ENCODE assay signal across 9 cellular contexts in the genomic region with DNA sequence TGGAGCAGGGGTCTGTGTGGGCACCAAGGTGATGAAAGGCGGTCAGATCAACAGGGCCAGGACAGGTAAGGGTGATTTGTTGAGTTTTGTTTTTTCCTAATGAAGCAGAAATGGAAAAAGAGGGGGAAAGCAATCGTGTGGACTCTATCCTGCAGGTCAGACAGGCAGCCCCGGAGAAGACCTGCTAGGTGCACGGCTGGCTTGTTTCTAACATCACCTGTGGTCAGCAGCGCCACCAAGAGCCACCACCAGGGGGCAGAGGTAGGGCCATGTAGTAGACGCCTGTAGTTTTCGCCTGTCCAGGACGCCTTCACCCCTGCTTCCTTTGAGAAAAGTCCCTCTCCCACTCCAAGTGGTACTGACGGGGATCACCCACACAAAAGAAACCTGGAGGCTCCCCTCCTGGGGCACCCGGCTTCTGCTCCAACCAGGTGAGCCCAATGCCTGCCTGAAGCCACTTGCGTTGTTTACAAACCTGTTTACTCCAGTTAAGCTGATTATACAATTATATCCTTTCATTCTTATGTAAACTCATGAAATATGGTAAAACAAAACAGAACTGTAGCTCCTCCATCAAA. TPM values are rescaled to one million over a fixed set of nuclear protein-coding genes. Genes with fewer than 3 reads are reported as not detected.
A peak's percentile ranks its signal among the peaks of the same experiment; 100 is the strongest.
DNase-seq lines count a peak whose midpoint lies in the region; ATAC-seq and TF ChIP-seq lines count a peak whose summit lies in the region.
"Had no signal": no experiment of that assay in that cellular context is flagged by ENCODE, and none has a peak within 500 bp of the region (broad histone marks: within the 10 kb centered on the region; RNA-seq: fewer than 3 reads in every experiment).

No MANE protein-coding gene starts in this region.

- peaks cover 0 to 9% (median 0%) of the 10 kb centered on the region in 11 donors for H3K9me3 ChIP-seq in heart right ventricle

- H3K4me1 ChIP-seq in heart right ventricle = peaks cover 11 to 48% (median 41%) of the 10 kb centered on the region in 9 donors

- H3K4me3 ChIP-seq in NB4 (ENCODE audit: low read depth, low read length) (no peak overlapping the region), heart right ventricle (peak overlapping the region in 1 of 10 donors; percentile 25)
- H3K4me3 ChIP-seq: skin epidermis had no signal

- TF ChIP-seq CTCF in NB4 (IDR thresholded peaks at IDR 0.05; ENCODE audit: low read depth, low read length) (peak; percentile 93), heart right ventricle (IDR thresholded peaks at IDR 0.05) (peak; percentile 79 to 97 (median 94))

- no peak overlapping the region for H3K27ac ChIP-seq in heart right ventricle
- H3K27ac ChIP-seq: skin epidermis had no signal

- no peak for TF ChIP-seq POLR2A in NB4 (IDR thresholded peaks at IDR 0.05; ENCODE audit: extremely low read depth, insufficient read length)

- H3K36me3 ChIP-seq in heart right ventricle = peaks cover 0 to 21% (median 7%) of the 10 kb centered on the region in 9 donors

- 17 to 18% methylated on average over 11 of the region's 11 CpGs for WGBS in heart right ventricle, 2 donors

- peak; percentile 27 to 61 (median 44) for ATAC-seq in heart right ventricle

- intact Hi-C loops in heart right ventricle (cut with DNase I) = loop anchor here in 9 of 10 donors (1.0 to 10.0 kb wide), 4 partner anchors 160 to 408 kb away; no protein-coding TSS in a partner anchor

- H3K27me3 ChIP-seq in heart right ventricle = no peaks in the 10 kb centered on the region

- DNase-seq in NCI-H2107 treated with DMSO at 0.1 percent for 48 hours (lab: John Stamatoyannopoulos, UW; ENCODE audit: unreplicated experiment) (peak; percentile 52), NCI-H2107 (lab: John Stamatoyannopoulos, UW) (no peak), NB4 (ENCODE audit: low read depth) (peak; percentile 81), SW 1271 (lab: John Stamatoyannopoulos, UW) (peak; percentile 40 to 69), heart right ventricle (peak; percentile 85 to 88), pulmonary artery endothelial cell (ENCODE audit: low read depth, low spot score) (peak; percentile 44), NCI-H128 (lab: John Stamatoyannopoulos, UW; ENCODE audit: unreplicated experiment) (no peak)
- DNase-seq in activated naive CD8-positive, alpha-beta T cell treated with anti-CD3 and anti-CD28 coated beads, Interleukin-2, amount 50 U/mL, for 16 hours (ENCODE audit: low read depth, low spot score) = peak; percentile 56

RNA-seq across cellular contexts. Expression of a gene that starts 54.2 kb away (rescaled TPM):
- total RNA-seq in heart right ventricle (10 to 100 TPM; 38.7 to 88.8 (median 55.3) TPM), pulmonary artery endothelial cell (400 and 409 TPM in 2 replicates)
- polyA plus RNA-seq in heart right ventricle = 10 to 100 TPM; 36.1 to 42.3 TPM

Comparison
In these comparisons a context has a peak if more than half of its experiments do, and no peak if none do; other contexts are left out.
1. DNase-seq: peak in NCI-H2107 treated with DMSO at 0.1 percent for 48 hours (single experiment), NB4 (single experiment), SW 1271 (2 of 2), activated naive CD8-positive, alpha-beta T cell treated with anti-CD3 and anti-CD28 coated beads, Interleukin-2, amount 50 U/mL, for 16 hours (single experiment), heart right ventricle (2 of 2) and pulmonary artery endothelial cell (single experiment); none in NCI-H2107 (single experiment) and NCI-H128 (single experiment).